17 cellular contexts compared by ENCODE assay signal in genomic region chr20:3825526-3825925, GRCh38. TPM values are rescaled to one million over a fixed set of nuclear protein-coding genes. Genes with fewer than 3 reads are reported as not detected.
"Had no signal": no experiment of that assay in that cellular context is flagged by ENCODE, and none has a peak within 500 bp of the region (broad histone marks: within the 10 kb centered on the region; RNA-seq: fewer than 3 reads in every experiment).

No MANE protein-coding gene starts in this region.

- H3K9me3 Mint-ChIP-seq: activated naive CD8-positive, alpha-beta T cell treated with anti-CD3 and anti-CD28 coated beads, Interleukin-2, amount 10 ng/mL, durations not matched to agents 7 days and 5 days; activated T-cell treated with anti-CD3 and anti-CD28 coated beads, Interleukin-2, amount 50 U/mL, for 4 hours; brain; central memory CD8-positive, alpha-beta T cell; stimulated activated naive CD8-positive, alpha-beta T cell treated with anti-CD3 and anti-CD28 coated beads, Interleukin-15, amount 100 ng/mL, for 72 hours; T-cell; type B pancreatic cell had no signal

- H3K27me3 ChIP-seq: neutrophil had no signal

- H3K27me3 Mint-ChIP-seq: activated naive CD8-positive, alpha-beta T cell treated with anti-CD3 and anti-CD28 coated beads, Interleukin-2, amount 10 ng/mL, durations not matched to agents 7 days and 5 days; brain; central memory CD8-positive, alpha-beta T cell; stimulated activated naive CD8-positive, alpha-beta T cell treated with anti-CD3 and anti-CD28 coated beads, Interleukin-15, amount 100 ng/mL, for 72 hours; T-cell; type B pancreatic cell had no signal

- DNase-seq: activated CD4-positive, alpha-beta T cell treated with anti-CD3 and anti-CD28 coated beads for 1 hour; activated CD4-positive, alpha-beta T cell treated with anti-CD3 and anti-CD28 coated beads, Interleukin-2, amount 50 U/mL, for 4 hours; activated gamma-delta T cell treated with Interleukin-2 at 50 U/mL for 16 hours; activated naive CD8-positive, alpha-beta T cell treated with anti-CD3 and anti-CD28 coated beads, Interleukin-2, amount 10 ng/mL, durations not matched to agents 7 days and 5 days; activated T-cell treated with anti-CD3 and anti-CD28 coated beads, Interleukin-2, amount 50 U/mL, for 4 hours; cortex of kidney; effector CD4-positive, alpha-beta T cell; left cardiac atrium; stimulated activated CD4-positive, alpha-beta T cell treated with anti-CD3 and anti-CD28 coated beads, Interleukin-4, amount 100 ng/mL, for 24 hours; stimulated activated naive CD8-positive, alpha-beta T cell treated with anti-CD3 and anti-CD28 coated beads, Interleukin-15, amount 100 ng/mL, for 72 hours; T-cell; T-helper 9 cell had no signal

- H3K9me3 ChIP-seq: neutrophil had no signal

- H3K4me3 Mint-ChIP-seq: activated naive CD8-positive, alpha-beta T cell treated with anti-CD3 and anti-CD28 coated beads, Interleukin-2, amount 10 ng/mL, durations not matched to agents 7 days and 5 days; activated T-cell treated with anti-CD3 and anti-CD28 coated beads, Interleukin-2, amount 50 U/mL, for 4 hours; central memory CD8-positive, alpha-beta T cell; stimulated activated naive CD8-positive, alpha-beta T cell treated with anti-CD3 and anti-CD28 coated beads, Interleukin-15, amount 100 ng/mL, for 72 hours; T-cell; type B pancreatic cell had no signal

- ATAC-seq: activated T-cell treated with anti-CD3 and anti-CD28 coated beads, Interleukin-2, amount 50 U/mL, for 4 hours; left cardiac atrium; stimulated activated naive CD8-positive, alpha-beta T cell treated with anti-CD3 and anti-CD28 coated beads, Interleukin-15, amount 100 ng/mL, for 72 hours; T-cell had no signal

- H3K27ac Mint-ChIP-seq: activated naive CD8-positive, alpha-beta T cell treated with anti-CD3 and anti-CD28 coated beads, Interleukin-2, amount 10 ng/mL, durations not matched to agents 7 days and 5 days; type B pancreatic cell had no signal

RNA-seq across cellular contexts. Expression of gene SPEF1, which starts 44.3 kb away (rescaled TPM):
- total RNA-seq: activated naive CD8-positive, alpha-beta T cell treated with anti-CD3 and anti-CD28 coated beads, Interleukin-2, amount 10 ng/mL, durations not matched to agents 7 days and 5 days; left cardiac atrium; skeletal muscle tissue had no signal
